13 cellular contexts compared by ENCODE assay signal in genomic region chr6:68760486-68760885, GRCh38.
DNase-seq lines count a peak whose midpoint lies in the region; TF ChIP-seq lines count a peak whose summit lies in the region.
"Had no signal": no experiment of that assay in that cellular context is flagged by ENCODE, and none has a peak within 500 bp of the region (broad histone marks: within the 10 kb centered on the region; RNA-seq: fewer than 3 reads in every experiment).

No MANE protein-coding gene starts in this region.

- peak overlapping the region in 53 of 59 donors; percentile 2 to 83 (median 70) for H3K27ac ChIP-seq in dorsolateral prefrontal cortex

- H3K4me3 ChIP-seq in dorsolateral prefrontal cortex, result peak overlapping the region in 49 of 59 donors; percentile 5 to 63 (median 39)

- in situ Hi-C loops in G401 (cut with HindIII; ENCODE audit: low sequenced_read_pairs), result no loop called here
- in situ Hi-C loops in ACHN (cut with HindIII; ENCODE audit: low pct_ligation_motif_present, low pct_unique_long_range_greater_than_20kb, low sequenced_read_pairs), result no loop called here

- DNase-seq in NCI-H2171 treated with DMSO at 0.1 percent for 48 hours (lab: John Stamatoyannopoulos, UW) (peak; percentile 10), NCI-H2171 (lab: John Stamatoyannopoulos, UW) (no peak), G401 (ENCODE audit: low spot score) (peak; percentile 81), NCI-H69 (lab: John Stamatoyannopoulos, UW) (peak; percentile 32), dorsolateral prefrontal cortex (no peak), ACHN (no peak), globus pallidus (ENCODE audit: low spot score) (no peak)
- DNase-seq: CD8-positive, alpha-beta memory T cell; DMS79 treated with DMSO at 0.1 percent for 48 hours; EL; GDM1; HCEC 1CT; HFFc6 had no signal

- no peak for TF ChIP-seq CTCF in dorsolateral prefrontal cortex (IDR thresholded peaks at IDR 0.05 in 54 of 56, conservative IDR thresholded peaks at IDR 0.05 in 2 of 56; ENCODE audit: low read depth in 1 of 56, partially characterized antibody in 56 of 56)

- H3K27me3 ChIP-seq in dorsolateral prefrontal cortex, result no peaks in the 10 kb centered on the region

- intact Hi-C loops in dorsolateral prefrontal cortex (cut with DNase I), result no loop called here

Comparison
In these comparisons a context has a peak if more than half of its experiments do, and no peak if none do; other contexts are left out.
1. DNase-seq: peak in NCI-H2171 treated with DMSO at 0.1 percent for 48 hours (single experiment), G401 (single experiment) and NCI-H69 (single experiment); none in NCI-H2171 (single experiment), dorsolateral prefrontal cortex (0 of 10), ACHN (single experiment) and globus pallidus (single experiment).